In the genomic region with DNA sequence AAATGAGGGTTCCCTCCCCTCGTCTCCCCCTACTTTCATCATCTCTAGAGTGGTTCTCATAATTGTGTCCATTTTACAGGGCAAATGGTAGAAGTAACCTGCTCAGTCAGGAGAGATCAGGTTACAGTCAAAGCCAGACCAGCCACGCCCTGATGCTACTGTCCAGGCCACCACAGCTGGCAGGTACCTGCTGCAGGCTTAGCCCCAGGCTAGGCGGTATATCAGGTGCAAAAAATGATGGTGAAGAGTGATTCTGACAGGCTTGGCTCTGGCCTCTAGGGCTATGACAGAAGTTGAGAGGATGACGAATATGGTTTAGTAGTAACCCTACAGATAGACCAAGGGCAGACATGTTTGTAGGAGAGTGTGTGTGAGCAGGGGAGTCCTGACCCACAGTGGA, we compare ENCODE assay signal across 24 cellular contexts.
DNase-seq lines count a peak whose midpoint lies in the region; ATAC-seq and TF ChIP-seq lines count a peak whose summit lies in the region.
"Had no signal": no experiment of that assay in that cellular context is flagged by ENCODE, and none has a peak within 500 bp of the region (broad histone marks: within the 10 kb centered on the region; RNA-seq: fewer than 3 reads in every experiment).

No MANE protein-coding gene starts in this region.

- H3K4me1 ChIP-seq in IMR-90 (ENCODE audit: control insufficient read depth, insufficient read depth, low read length) (peaks cover 4% of the 10 kb centered on the region; the same call in 1 of the 2 replicates), upper lobe of right lung (peaks cover 12% of the 10 kb centered on the region)
- H3K4me1 ChIP-seq: prostate gland had no signal

- H3K27ac ChIP-seq in IMR-90 (ENCODE audit: insufficient read depth, low read length) (no peak overlapping the region), upper lobe of right lung (no peak overlapping the region)
- H3K27ac ChIP-seq: gastrocnemius medialis, prostate gland, upper lobe of left lung had no signal

- H3K9me3 Mint-ChIP-seq in activated naive CD8-positive, alpha-beta T cell treated with anti-CD3 and anti-CD28 coated beads, Interleukin-2, amount 50 U/mL, for 24 hours, result no peaks in the 10 kb centered on the region
- no peaks in the 10 kb centered on the region for H3K9me3 Mint-ChIP-seq in neural crest cell
- H3K9me3 Mint-ChIP-seq: dendritic cell treated with granulocyte-macrophage colony-stimulating factor and Interleukin-4, amounts not matched to agents 40 ng/mL and 50 ng/mL, for 4 days had no signal

- no peak overlapping the region for H3K4me3 Mint-ChIP-seq in activated naive CD8-positive, alpha-beta T cell treated with anti-CD3 and anti-CD28 coated beads, Interleukin-2, amount 50 U/mL, for 24 hours
- peak overlapping the region; percentile 50 for H3K4me3 Mint-ChIP-seq in neural crest cell
- H3K4me3 Mint-ChIP-seq: activated CD8-positive, alpha-beta T cell treated with anti-CD3 and anti-CD28 coated beads, Interleukin-2, amount 10 ng/mL, durations not matched to agents 7 days and 5 days; dendritic cell treated with granulocyte-macrophage colony-stimulating factor and Interleukin-4, amounts not matched to agents 40 ng/mL and 50 ng/mL, for 4 days had no signal

- TF ChIP-seq CTCF in IMR-90 (conservative IDR thresholded peaks at IDR 0.05; ENCODE audit: low read depth, low read length) (no peak), neural crest cell (conservative IDR thresholded peaks at IDR 0.05) (no peak), upper lobe of right lung (IDR thresholded peaks at IDR 0.05) (no peak)

- H3K23ac ChIP-seq in IMR-90 (ENCODE audit: low read depth, low read length), result no peak overlapping the region

- no peak overlapping the region for H2BK5ac ChIP-seq in IMR-90 (ENCODE audit: low read depth, low read length, poor library complexity, severe bottlenecking)

- no peak overlapping the region for H3K4me3 ChIP-seq in IMR-90 (ENCODE audit: insufficient read depth, low read depth, low read length)
- no peak overlapping the region for H3K4me3 ChIP-seq in upper lobe of right lung
- H3K4me3 ChIP-seq: gastrocnemius medialis, prostate gland, upper lobe of left lung had no signal

- in situ Hi-C loops in IMR-90 (cut with MboI; ENCODE audit: low sequenced_read_pairs), result no loop called here

- peaks cover 11% of the 10 kb centered on the region for H3K9me1 ChIP-seq in IMR-90 (ENCODE audit: insufficient read depth, low read length)

- H3K9ac ChIP-seq in IMR-90 (ENCODE audit: low read depth, low read length), result no peak overlapping the region

- DNase-seq in NCI-H748 (lab: John Stamatoyannopoulos, UW; ENCODE audit: unreplicated experiment), result peak; percentile 43
- no peak for DNase-seq in NCI-H748 treated with DMSO at 0.1 percent for 48 hours (lab: John Stamatoyannopoulos, UW)
- DNase-seq in IMR-90, result no peak
- no peak for DNase-seq in activated naive CD8-positive, alpha-beta T cell treated with anti-CD3 and anti-CD28 coated beads, Interleukin-2, amount 50 U/mL, for 24 hours
- no peak for DNase-seq in neural crest cell (ENCODE audit: low read depth, low spot score)
- no peak for DNase-seq in upper lobe of right lung
- DNase-seq in NCI-H1048 (lab: John Stamatoyannopoulos, UW), result no peak
- DNase-seq in NCI-H2171 (lab: John Stamatoyannopoulos, UW), result no peak
- DNase-seq: 8988T; activated CD4-positive, CD25-positive, alpha-beta regulatory T cell treated with anti-CD3 and anti-CD28 coated beads, Interleukin-2, amount 50 U/mL, for 72 hours; activated CD8-positive, alpha-beta T cell treated with anti-CD3 and anti-CD28 coated beads, Interleukin-2, amount 10 ng/mL, durations not matched to agents 7 days and 5 days; activated gamma-delta T cell; activated T-cell treated with anti-CD3 and anti-CD28 coated beads for 4 hours; amygdala; gastrocnemius medialis; H7; hypothalamus; left ventricle myocardium superior; NCI-H1694 treated with DMSO at 0.1 percent for 48 hours; NCI-H774; stimulated activated CD8-positive, alpha-beta memory T cell treated with anti-CD3 and anti-CD28 coated beads, Interleukin-4, amount 100 ng/mL, for 48 hours; upper lobe of left lung had no signal

- no peak overlapping the region for H4K5ac ChIP-seq in IMR-90 (ENCODE audit: low read depth, low read length)

- peaks cover 56% of the 10 kb centered on the region for H3K4me1 Mint-ChIP-seq in activated naive CD8-positive, alpha-beta T cell treated with anti-CD3 and anti-CD28 coated beads, Interleukin-2, amount 50 U/mL, for 24 hours
- peaks cover 36% of the 10 kb centered on the region for H3K4me1 Mint-ChIP-seq in neural crest cell

- peak overlapping the region; percentile 13; the same call in 1 of the 2 replicates for H2AK5ac ChIP-seq in IMR-90 (ENCODE audit: low read depth, low read length)

- dilution Hi-C loops in IMR-90 (cut with HindIII; ENCODE audit: low sequenced_read_pairs, unreplicated experiment), result no loop called here

- no peak overlapping the region for H4K8ac ChIP-seq in IMR-90 (ENCODE audit: low read depth in 2 of 2, low read length in 2 of 2)

- H4K20me1 ChIP-seq in IMR-90 (ENCODE audit: insufficient read depth, low read length), result peaks cover 26% of the 10 kb centered on the region; the same call in 1 of the 2 replicates

- intact Hi-C loops in IMR-90 (cut with micrococcal nuclease) (no loop called here), upper lobe of right lung (cut with DNase I) (loop anchor here (10.0 kb wide), 1 partner anchor 483 kb away; the partner anchor contains the start of gene LOXHD1)

- no peak overlapping the region for H2AK9ac ChIP-seq in IMR-90 (replicated peaks; ENCODE audit: low read depth, low read length, poor library complexity)

- no peaks in the 10 kb centered on the region for H3K9me3 ChIP-seq in IMR-90 (ENCODE audit: control insufficient read depth, insufficient read depth, low read length)
- no peaks in the 10 kb centered on the region for H3K9me3 ChIP-seq in upper lobe of right lung
- H3K9me3 ChIP-seq: gastrocnemius medialis, prostate gland, upper lobe of left lung had no signal

- BruUV-seq in IMR-90 (replicated peaks; lab: Mats Ljungman, UMichigan), result no TSS peak

- H3K36me3 ChIP-seq in IMR-90 (ENCODE audit: control insufficient read depth, insufficient read depth, low read length) (no peaks in the 10 kb centered on the region), upper lobe of right lung (no peaks in the 10 kb centered on the region)
- H3K36me3 ChIP-seq: gastrocnemius medialis, prostate gland, upper lobe of left lung had no signal

- H2BK120ac ChIP-seq in IMR-90 (ENCODE audit: low read depth, low read length), result no peak overlapping the region

- 100% methylated on average over 2 of the region's 4 CpGs; no CpG with 5 or more reads in 1 of the 2 experiments for WGBS in IMR-90 (ENCODE audit: extremely low coverage in 2 of 2, insufficient read length in 1 of 2), 2 experiments

- H3K27me3 ChIP-seq in IMR-90 (ENCODE audit: control insufficient read depth, insufficient read depth, low read length) (no peaks in the 10 kb centered on the region), upper lobe of right lung (no peaks in the 10 kb centered on the region)
- H3K27me3 ChIP-seq: gastrocnemius medialis, upper lobe of left lung had no signal

- H3K4me2 ChIP-seq in IMR-90 (ENCODE audit: low read depth, low read length), result no peak overlapping the region

- no peak overlapping the region for H2AFZ ChIP-seq in IMR-90 (replicated peaks; ENCODE audit: low read length, poor library complexity)

- H3K36me3 Mint-ChIP-seq in activated naive CD8-positive, alpha-beta T cell treated with anti-CD3 and anti-CD28 coated beads, Interleukin-2, amount 50 U/mL, for 24 hours (ENCODE audit: low read depth), result peaks cover 14% of the 10 kb centered on the region
- H3K36me3 Mint-ChIP-seq in neural crest cell (ENCODE audit: low read depth), result no peaks in the 10 kb centered on the region

- H2BK20ac ChIP-seq in IMR-90 (ENCODE audit: low read depth, low read length), result no peak overlapping the region

- TF ChIP-seq RAD21 in IMR-90 (IDR thresholded peaks at IDR 0.05; ENCODE audit: low read length), result no peak

- no peak for ATAC-seq in IMR-90 (ENCODE audit: low read depth)
- ATAC-seq in activated naive CD8-positive, alpha-beta T cell treated with anti-CD3 and anti-CD28 coated beads, Interleukin-2, amount 50 U/mL, for 24 hours, result no peak
- no peak for ATAC-seq in upper lobe of right lung
- ATAC-seq: activated CD8-positive, alpha-beta T cell treated with anti-CD3 and anti-CD28 coated beads, Interleukin-2, amount 10 ng/mL, durations not matched to agents 7 days and 5 days; gastrocnemius medialis; left ventricle myocardium superior had no signal

- H3K27me3 Mint-ChIP-seq in activated naive CD8-positive, alpha-beta T cell treated with anti-CD3 and anti-CD28 coated beads, Interleukin-2, amount 50 U/mL, for 24 hours, result no peaks in the 10 kb centered on the region
- peaks cover 2% of the 10 kb centered on the region for H3K27me3 Mint-ChIP-seq in neural crest cell (ENCODE audit: low read depth)
- H3K27me3 Mint-ChIP-seq: dendritic cell treated with granulocyte-macrophage colony-stimulating factor and Interleukin-4, amounts not matched to agents 40 ng/mL and 50 ng/mL, for 4 days had no signal

- no peak overlapping the region for H3K18ac ChIP-seq in IMR-90 (ENCODE audit: low read depth, low read length)

- no peak overlapping the region for H2BK15ac ChIP-seq in IMR-90 (ENCODE audit: low read depth, low read length)

- H3K56ac ChIP-seq in IMR-90 (ENCODE audit: extremely low read depth, insufficient read depth, low read length), result no peak overlapping the region; the same call in 1 of the 2 replicates

- CTCF ChIA-PET in IMR-90 (lab: Yijun Ruan, JAX), result no interaction called here

- peaks cover 7% of the 10 kb centered on the region in 2 experiments; a peak in 2 of 4 replicates for H3K79me1 ChIP-seq in IMR-90 (ENCODE audit: low read depth in 1 of 2, low read length in 2 of 2)

- no peak overlapping the region for H3K4ac ChIP-seq in IMR-90 (ENCODE audit: low read depth, low read length)

- no peak for TF ChIP-seq POLR2A in IMR-90 (IDR thresholded peaks at IDR 0.05; ENCODE audit: low read depth, low read length)

- peak overlapping the region; percentile 3 for H3K27ac Mint-ChIP-seq in activated naive CD8-positive, alpha-beta T cell treated with anti-CD3 and anti-CD28 coated beads, Interleukin-2, amount 50 U/mL, for 24 hours
- no peak overlapping the region for H3K27ac Mint-ChIP-seq in neural crest cell (ENCODE audit: unreplicated experiment)
- H3K27ac Mint-ChIP-seq: dendritic cell treated with granulocyte-macrophage colony-stimulating factor and Interleukin-4, amounts not matched to agents 40 ng/mL and 50 ng/mL, for 4 days had no signal

- POLR2A ChIA-PET in IMR-90 (lab: Charles Lee; ENCODE audit: unreplicated experiment), result no interaction called here

- H3K14ac ChIP-seq in IMR-90 (replicated peaks; ENCODE audit: low read depth, low read length), result no peak overlapping the region

- no peak overlapping the region for H4K91ac ChIP-seq in IMR-90 (ENCODE audit: insufficient read depth, low read depth, low read length)

TF ChIP-seq in IMR-90, 13 proteins besides CTCF, POLR2A, EP300 and RAD21 (continues in another document):
- TF ChIP-seq MAZ (IDR thresholded peaks at IDR 0.05; ENCODE audit: borderline replicate concordance, low read depth, low read length) (no peak), CHD1 (IDR thresholded peaks at IDR 0.05; ENCODE audit: low read depth, low read length) (no peak), SMC3 (IDR thresholded peaks at IDR 0.05; ENCODE audit: low read depth, low read length) (no peak), MXI1 (IDR thresholded peaks at IDR 0.05; ENCODE audit: borderline replicate concordance, low read depth, low read length) (no peak), NFE2L2 (IDR thresholded peaks at IDR 0.05; ENCODE audit: low read depth, low read length) (no peak)
